In genomic region chr14:34983148-34983760, GRCh38 we compare ENCODE assay signal across 8 cellular contexts. TPM values are rescaled to one million over a fixed set of nuclear protein-coding genes. Genes with fewer than 3 reads are reported as not detected.
DNase-seq lines count a peak whose midpoint lies in the region; ATAC-seq and TF ChIP-seq lines count a peak whose summit lies in the region.

No MANE protein-coding gene starts in this region.

- H3K27ac ChIP-seq in SJCRH30: peak overlapping the region; percentile 89
- peak overlapping the region; percentile 82 to 99 (median 96) for H3K27ac ChIP-seq in heart right ventricle

- H3K27me3 ChIP-seq in SJCRH30 (no peaks in the 10 kb centered on the region), heart right ventricle (no peaks in the 10 kb centered on the region)

- DNase-seq in SJCRH30 (no peak), heart right ventricle (no peak), cortex of kidney (lab: John Stamatoyannopoulos, UW) (no peak), Ammon's horn (ENCODE audit: low spot score) (no peak), T-helper 2 cell (no peak)
- no peak for DNase-seq in stimulated activated effector memory CD8-positive, alpha-beta T cell treated with anti-CD3 and anti-CD28 coated beads, Interleukin-12 subunit alpha, Interleukin-12 subunit beta, amount 100 ng/mL, for 72 hours (ENCODE audit: low spot score in 2 of 2)

- H3K4me1 Mint-ChIP-seq in stimulated activated effector memory CD8-positive, alpha-beta T cell treated with anti-CD3 and anti-CD28 coated beads, Interleukin-12 subunit alpha, Interleukin-12 subunit beta, amount 100 ng/mL, for 72 hours: peaks cover 8% of the 10 kb centered on the region

- peaks cover 35% of the 10 kb centered on the region for H3K36me3 Mint-ChIP-seq in stimulated activated effector memory CD8-positive, alpha-beta T cell treated with anti-CD3 and anti-CD28 coated beads, Interleukin-12 subunit alpha, Interleukin-12 subunit beta, amount 100 ng/mL, for 72 hours

- TF ChIP-seq CTCF in heart right ventricle (IDR thresholded peaks at IDR 0.05): no peak

- no peaks in the 10 kb centered on the region for H3K9me3 Mint-ChIP-seq in stimulated activated effector memory CD8-positive, alpha-beta T cell treated with anti-CD3 and anti-CD28 coated beads, Interleukin-12 subunit alpha, Interleukin-12 subunit beta, amount 100 ng/mL, for 72 hours

- no peak overlapping the region for H3K4me3 Mint-ChIP-seq in stimulated activated effector memory CD8-positive, alpha-beta T cell treated with anti-CD3 and anti-CD28 coated beads, Interleukin-12 subunit alpha, Interleukin-12 subunit beta, amount 100 ng/mL, for 72 hours

- no peak overlapping the region for H3K27ac Mint-ChIP-seq in stimulated activated effector memory CD8-positive, alpha-beta T cell treated with anti-CD3 and anti-CD28 coated beads, Interleukin-12 subunit alpha, Interleukin-12 subunit beta, amount 100 ng/mL, for 72 hours

- H3K4me1 ChIP-seq in SJCRH30 (peaks cover 4% of the 10 kb centered on the region; the same call in 1 of the 2 replicates), heart right ventricle (peaks cover 0 to 56% (median 38%) of the 10 kb centered on the region in 9 donors)

- ATAC-seq in GM18517 (IDR thresholded peaks at IDR 0.05; ENCODE audit: unreplicated experiment) (peak; percentile 15), HG02759 (IDR thresholded peaks at IDR 0.05; ENCODE audit: unreplicated experiment) (peak; percentile 26), heart right ventricle (peak; percentile 6 to 53 (median 29))
- ATAC-seq in stimulated activated effector memory CD8-positive, alpha-beta T cell treated with anti-CD3 and anti-CD28 coated beads, Interleukin-12 subunit alpha, Interleukin-12 subunit beta, amount 100 ng/mL, for 72 hours: peak; percentile 5

- H3K36me3 ChIP-seq in SJCRH30 (no peaks in the 10 kb centered on the region), heart right ventricle (peaks cover 0 to 4% (median 0%) of the 10 kb centered on the region in 9 donors)

- H3K4me3 ChIP-seq in SJCRH30 (peak overlapping the region; percentile 71), heart right ventricle (peak overlapping the region; percentile 49 to 94 (median 79))

- H3K9me3 ChIP-seq in SJCRH30 (replicated peaks) (no peaks in the 10 kb centered on the region), heart right ventricle (no peaks in the 10 kb centered on the region)

- intact Hi-C loops in heart right ventricle (cut with DNase I): loop anchor here in 7 of 10 donors (2.0 to 10.0 kb wide), 8 partner anchors 64 to 358 kb away; partner anchors contain the start of genes BAZ1A (in 3 of the 7), FAM177A1 (in 3 of the 7), PPP2R3C (in 2 of the 7) and PRORP (in 2 of the 7)

- 1% methylated on average over 28 of the region's 28 CpGs for whole genome bisulfite sequencing in heart right ventricle, 2 donors

RNA-seq across cellular contexts. Expression of gene SRP54, which starts 0.5 kb away (rescaled TPM):
- 93.5 and 106 TPM in 2 replicates for total RNA-seq in SJCRH30 (2014; rRNA removed; shearing (Covaris generic))
- total RNA-seq in heart right ventricle: 10 to 100 TPM; 29.2 to 38.2 (median 34.6) TPM
- 10 to 100 TPM; 14.9 to 39.9 TPM for polyA plus RNA-seq in heart right ventricle
